Comparison of ENCODE assay signal across 25 cellular contexts in genomic region chr2:132896073-132896472, GRCh38.
"Had no signal": no experiment of that assay in that cellular context is flagged by ENCODE, and none has a peak within 500 bp of the region (broad histone marks: within the 10 kb centered on the region; RNA-seq: fewer than 3 reads in every experiment).

No MANE protein-coding gene starts in this region.

- H3K36me3 Mint-ChIP-seq: activated CD4-positive, alpha-beta memory T cell treated with anti-CD3 and anti-CD28 coated beads for 36 hours; activated naive CD8-positive, alpha-beta T cell treated with anti-CD3 and anti-CD28 coated beads, Interleukin-2, amount 10 ng/mL, durations not matched to agents 7 days and 5 days had no signal

- H3K36me3 ChIP-seq: adrenal gland, MG63, Peyer's patch, SJCRH30 had no signal

- H3K4me2 ChIP-seq: SK-N-SH had no signal

- H3K4me3 Mint-ChIP-seq: activated B cell treated with CpG ODN at 0.5 μM for 24 hours; activated CD4-positive, alpha-beta memory T cell treated with anti-CD3 and anti-CD28 coated beads for 36 hours; activated naive CD8-positive, alpha-beta T cell treated with anti-CD3 and anti-CD28 coated beads, Interleukin-2, amount 10 ng/mL, durations not matched to agents 7 days and 5 days; activated T-cell treated with anti-CD3 and anti-CD28 coated beads, Interleukin-2, amount 50 U/mL, for 4 hours; dendritic cell treated with granulocyte-macrophage colony-stimulating factor and Interleukin-4, amounts not matched to agents 40 ng/mL and 50 ng/mL, for 4 days had no signal

- H3K4me1 Mint-ChIP-seq: activated B cell treated with CpG ODN at 0.5 μM for 24 hours; activated naive CD8-positive, alpha-beta T cell treated with anti-CD3 and anti-CD28 coated beads, Interleukin-2, amount 10 ng/mL, durations not matched to agents 7 days and 5 days had no signal

- H3K27ac Mint-ChIP-seq: activated B cell treated with CpG ODN at 0.5 μM for 24 hours; activated CD4-positive, alpha-beta memory T cell treated with anti-CD3 and anti-CD28 coated beads for 36 hours; activated naive CD8-positive, alpha-beta T cell treated with anti-CD3 and anti-CD28 coated beads, Interleukin-2, amount 10 ng/mL, durations not matched to agents 7 days and 5 days; dendritic cell treated with granulocyte-macrophage colony-stimulating factor and Interleukin-4, amounts not matched to agents 40 ng/mL and 50 ng/mL, for 4 days had no signal

- H3K27me3 ChIP-seq: adrenal gland, MG63, Peyer's patch, SJCRH30 had no signal

- ATAC-seq: activated T-cell treated with anti-CD3 and anti-CD28 coated beads, Interleukin-2, amount 50 U/mL, for 4 hours had no signal

- H3K4me1 ChIP-seq: adrenal gland, Peyer's patch, SJCRH30 had no signal

- H3K27ac ChIP-seq: adrenal gland, Peyer's patch, RWPE1, SJCRH30 had no signal

- H3K9me3 ChIP-seq: adrenal gland, MG63, Peyer's patch, SJCRH30, SK-N-SH had no signal

- H3K9ac ChIP-seq: SK-N-SH had no signal

- H3K9me2 ChIP-seq: SK-N-SH had no signal

- H3K27me3 Mint-ChIP-seq: activated CD4-positive, alpha-beta memory T cell treated with anti-CD3 and anti-CD28 coated beads for 36 hours; activated naive CD8-positive, alpha-beta T cell treated with anti-CD3 and anti-CD28 coated beads, Interleukin-2, amount 10 ng/mL, durations not matched to agents 7 days and 5 days; dendritic cell treated with granulocyte-macrophage colony-stimulating factor and Interleukin-4, amounts not matched to agents 40 ng/mL and 50 ng/mL, for 4 days had no signal

- H3K4me3 ChIP-seq: adrenal gland, MG63, Peyer's patch, SJCRH30 had no signal

- H3K9me3 Mint-ChIP-seq: dendritic cell treated with granulocyte-macrophage colony-stimulating factor and Interleukin-4, amounts not matched to agents 40 ng/mL and 50 ng/mL, for 4 days had no signal

- DNase-seq: activated B cell treated with CpG ODN at 0.5 μM for 24 hours; activated CD4-positive, alpha-beta memory T cell treated with anti-CD3 and anti-CD28 coated beads for 36 hours; activated CD4-positive, alpha-beta T cell treated with anti-CD3 and anti-CD28 coated beads for 1 hour; activated CD8-positive, alpha-beta memory T cell treated with anti-CD3 and anti-CD28 coated beads for 24 hours; activated naive CD4-positive, alpha-beta T cell treated with anti-CD3 and anti-CD28 coated beads, Interleukin-2, amount 50 U/mL, for 16 hours; activated naive CD8-positive, alpha-beta T cell treated with anti-CD3 and anti-CD28 coated beads, Interleukin-2, amount 10 ng/mL, durations not matched to agents 7 days and 5 days; activated T-cell treated with anti-CD3 and anti-CD28 coated beads, Interleukin-2, amount 50 U/mL, for 4 hours; adrenal gland; anterior cingulate cortex; cerebellar nuclear complex; MG63; NCI-H1105; NCI-H1436; NCI-H1694 treated with DMSO at 0.1 percent for 48 hours; NCI-H2081; NCI-H510A treated with DMSO at 0.1 percent for 48 hours; NCI-H69; Peyer's patch; Right ventricle myocardium superior; SJCRH30; SK-N-SH; SW 1271; T-helper 9 cell had no signal
